In the genomic region with DNA sequence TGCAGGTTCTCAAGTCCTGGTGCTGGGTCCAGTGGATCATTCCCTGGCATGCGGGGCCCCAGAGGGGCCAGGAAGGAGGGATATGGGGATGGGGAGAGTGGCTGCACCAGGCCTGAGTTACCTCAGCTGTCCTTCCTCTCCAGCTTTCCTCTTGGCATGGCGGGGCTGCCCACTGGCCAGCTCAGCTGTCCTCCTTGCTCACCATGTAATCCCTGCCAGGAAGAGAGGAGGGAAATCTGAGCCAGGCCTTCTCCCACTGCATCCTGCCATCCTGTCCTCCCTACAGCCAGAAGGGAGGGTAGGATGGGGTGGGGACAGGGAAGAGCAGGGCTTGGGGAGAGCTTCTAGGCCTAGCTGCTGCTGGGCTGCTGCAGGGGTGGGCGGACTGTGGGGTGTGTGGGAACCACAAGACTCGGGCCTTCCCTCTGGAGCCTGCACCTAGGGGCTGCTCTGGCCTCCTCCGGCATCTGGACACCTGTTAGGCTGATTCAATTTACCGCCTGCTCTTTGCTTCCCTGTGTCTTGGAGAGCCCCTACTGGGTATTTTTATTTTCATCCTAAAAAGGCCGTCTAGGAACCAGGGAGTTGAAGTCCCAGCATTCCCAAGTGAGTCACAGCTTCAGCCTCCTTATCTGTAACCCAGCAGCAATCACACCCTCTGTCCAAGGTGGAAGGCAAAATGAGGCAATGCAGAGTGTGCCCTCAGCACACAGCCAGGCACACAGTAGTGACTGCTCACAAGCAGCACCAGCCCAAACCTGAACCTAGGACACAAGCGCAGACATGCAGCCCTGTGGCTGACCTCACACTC, we compare ENCODE assay signal across 20 cellular contexts. TPM values are rescaled to one million over a fixed set of nuclear protein-coding genes. Genes with fewer than 3 reads are reported as not detected.
DNase-seq lines count a peak whose midpoint lies in the region; ATAC-seq and TF ChIP-seq lines count a peak whose summit lies in the region.
"Had no signal": no experiment of that assay in that cellular context is flagged by ENCODE, and none has a peak within 500 bp of the region (broad histone marks: within the 10 kb centered on the region; RNA-seq: fewer than 3 reads in every experiment).

No MANE protein-coding gene starts in this region.

- H3K27me3 Mint-ChIP-seq in osteocyte (ENCODE audit: unreplicated experiment) = peaks cover 11% of the 10 kb centered on the region

- H3K9me3 ChIP-seq in IMR-90 (ENCODE audit: control insufficient read depth, insufficient read depth, low read length) = no peaks in the 10 kb centered on the region
- H3K9me3 ChIP-seq: Caco-2 had no signal

- H3K4ac ChIP-seq in IMR-90 (ENCODE audit: low read depth, low read length) = no peak overlapping the region
- no peak overlapping the region for H3K4ac ChIP-seq in mesendoderm (ENCODE audit: low read depth, low read length)

- POLR2A ChIA-PET in IMR-90 (lab: Charles Lee; ENCODE audit: unreplicated experiment) = no interaction called here

- H3K4me2 ChIP-seq in IMR-90 (ENCODE audit: low read depth, low read length) (no peak overlapping the region), mesendoderm (ENCODE audit: low read length) (no peak overlapping the region)

- H3K27ac Mint-ChIP-seq in osteocyte (ENCODE audit: unreplicated experiment) = no peak overlapping the region
- H3K27ac Mint-ChIP-seq: activated B cell treated with CpG ODN at 0.5 μM for 24 hours; activated naive CD4-positive, alpha-beta T cell treated with anti-CD3 and anti-CD28 coated beads for 36 hours had no signal

- H2AFZ ChIP-seq in IMR-90 (replicated peaks; ENCODE audit: low read length, poor library complexity) = peak overlapping the region; percentile 52

- H4K20me1 ChIP-seq in IMR-90 (ENCODE audit: insufficient read depth, low read length) = no peaks in the 10 kb centered on the region

- H3K79me1 ChIP-seq in IMR-90 (ENCODE audit: low read depth in 1 of 2, low read length in 2 of 2) = no peaks in the 10 kb centered on the region
- H3K79me1 ChIP-seq in mesendoderm (ENCODE audit: low read length) = no peaks in the 10 kb centered on the region

- BruUV-seq in IMR-90 (replicated peaks; lab: Mats Ljungman, UMichigan) = no TSS peak

- H3K4me1 ChIP-seq in IMR-90 (ENCODE audit: control insufficient read depth, insufficient read depth, low read length) (peaks cover 4% of the 10 kb centered on the region; the same call in 1 of the 2 replicates), mesendoderm (ENCODE audit: control insufficient read depth, low read depth, low read length) (no peaks in the 10 kb centered on the region)
- H3K4me1 ChIP-seq: Caco-2 had no signal

- H3K9me1 ChIP-seq in IMR-90 (ENCODE audit: insufficient read depth, low read length) = no peaks in the 10 kb centered on the region; the same call in 1 of the 2 replicates

- H2BK120ac ChIP-seq in IMR-90 (ENCODE audit: low read depth, low read length) (no peak overlapping the region), mesendoderm (ENCODE audit: low read depth, low read length) (no peak overlapping the region)

- peak; percentile 71 for ATAC-seq in IMR-90 (ENCODE audit: low read depth)

- WGBS in IMR-90 (ENCODE audit: extremely low coverage in 2 of 2, insufficient read length in 1 of 2), 2 experiments = no CpG with 5 or more reads among the region's 8 CpGs
- no CpG with 5 or more reads among the region's 8 CpGs for WGBS in mesendoderm (ENCODE audit: extremely low coverage, insufficient coverage, low lambda C conversion rate)

- H4K5ac ChIP-seq in IMR-90 (ENCODE audit: low read depth, low read length) (no peak overlapping the region), mesendoderm (ENCODE audit: low read length) (no peak overlapping the region)

- H3K9me3 Mint-ChIP-seq in osteocyte (ENCODE audit: unreplicated experiment) = peaks cover 5% of the 10 kb centered on the region

- DNase-seq in AG10803 (ENCODE audit: low read depth) (peak; percentile 46), IMR-90 (peak; percentile 55), cerebellum (ENCODE audit: low spot score) (peak; percentile 71), mesendoderm (peak; percentile 71), osteocyte (ENCODE audit: extremely low spot score, unreplicated experiment) (no peak), RPMI8226 (no peak), HPDE6-E6E7 (ENCODE audit: extremely low spot score) (no peak)
- no peak for DNase-seq in activated CD4-positive, CD25-positive, alpha-beta regulatory T cell (lab: John Stamatoyannopoulos, UW)
- DNase-seq: ACHN; activated B cell treated with CpG ODN at 0.5 μM for 24 hours; activated naive CD4-positive, alpha-beta T cell treated with anti-CD3 and anti-CD28 coated beads for 36 hours; Caco-2; NCI-H1436 treated with DMSO at 0.1 percent for 48 hours; NCI-H446 treated with DMSO at 0.1 percent for 48 hours; OCI-M1; stimulated activated naive CD4-positive, alpha-beta T cell treated with Interleukin-2 at 50 U/mL for 16 hours had no signal

- TF ChIP-seq RAD21 in IMR-90 (IDR thresholded peaks at IDR 0.05; ENCODE audit: low read length) = no peak

- no peak overlapping the region for H2BK15ac ChIP-seq in IMR-90 (ENCODE audit: low read depth, low read length)
- no peak overlapping the region for H2BK15ac ChIP-seq in mesendoderm (replicated peaks; ENCODE audit: low read depth)

- H3K9ac ChIP-seq in IMR-90 (ENCODE audit: low read depth, low read length) (no peak overlapping the region), mesendoderm (ENCODE audit: low read length) (no peak overlapping the region)

- H3K18ac ChIP-seq in IMR-90 (ENCODE audit: low read depth, low read length) (no peak overlapping the region), mesendoderm (ENCODE audit: low read length) (no peak overlapping the region)

- H3K23ac ChIP-seq in IMR-90 (ENCODE audit: low read depth, low read length) (no peak overlapping the region), mesendoderm (ENCODE audit: low read length) (no peak overlapping the region)

- H3K4me1 Mint-ChIP-seq in osteocyte (ENCODE audit: unreplicated experiment) = no peaks in the 10 kb centered on the region
- H3K4me1 Mint-ChIP-seq: activated B cell treated with CpG ODN at 0.5 μM for 24 hours; central memory CD8-positive, alpha-beta T cell had no signal

- no peaks in the 10 kb centered on the region for H3K79me2 ChIP-seq in mesendoderm (ENCODE audit: control insufficient read depth, insufficient read depth, low read length)

- in situ Hi-C loops in IMR-90 (cut with MboI; ENCODE audit: low sequenced_read_pairs) = no loop called here

- dilution Hi-C loops in IMR-90 (cut with HindIII; ENCODE audit: low sequenced_read_pairs, unreplicated experiment) = no loop called here

- H2AK9ac ChIP-seq in IMR-90 (replicated peaks; ENCODE audit: low read depth, low read length, poor library complexity) = peak overlapping the region; percentile 34

- no peaks in the 10 kb centered on the region for H3K36me3 Mint-ChIP-seq in osteocyte (ENCODE audit: unreplicated experiment)

- H3K36me3 ChIP-seq in IMR-90 (ENCODE audit: control insufficient read depth, insufficient read depth, low read length) (no peaks in the 10 kb centered on the region), mesendoderm (ENCODE audit: control insufficient read depth, insufficient read depth, low read length) (no peaks in the 10 kb centered on the region)

- H3K4me3 ChIP-seq in AG10803 (ENCODE audit: low read length) = no peak overlapping the region
- H3K4me3 ChIP-seq in IMR-90 (ENCODE audit: insufficient read depth, low read depth, low read length) = no peak overlapping the region
- no peak overlapping the region for H3K4me3 ChIP-seq in mesendoderm (ENCODE audit: low read length)

- no peak overlapping the region for H3K4me3 Mint-ChIP-seq in osteocyte (ENCODE audit: unreplicated experiment)
- H3K4me3 Mint-ChIP-seq: activated B cell treated with CpG ODN at 0.5 μM for 24 hours; activated naive CD4-positive, alpha-beta T cell treated with anti-CD3 and anti-CD28 coated beads for 36 hours; central memory CD8-positive, alpha-beta T cell; neural crest cell had no signal

- H3K27ac ChIP-seq in IMR-90 (ENCODE audit: insufficient read depth, low read length) (no peak overlapping the region), mesendoderm (ENCODE audit: low read depth, low read length) (no peak overlapping the region)
- H3K27ac ChIP-seq: epithelial cell of prostate had no signal

- H3K27me3 ChIP-seq in IMR-90 (ENCODE audit: control insufficient read depth, insufficient read depth, low read length) (peaks cover 9% of the 10 kb centered on the region), mesendoderm (ENCODE audit: insufficient read depth, low read length, poor library complexity) (no peaks in the 10 kb centered on the region)

- no peak for TF ChIP-seq CTCF in AG10803 (conservative IDR thresholded peaks at IDR 0.05; ENCODE audit: low read length)
- no peak for TF ChIP-seq CTCF in IMR-90 (conservative IDR thresholded peaks at IDR 0.05; ENCODE audit: low read depth, low read length)
- no peak for TF ChIP-seq CTCF in osteocyte (IDR thresholded peaks at IDR 0.05)

- intact Hi-C loops in IMR-90 (cut with micrococcal nuclease) = no loop called here

- H4K8ac ChIP-seq in IMR-90 (ENCODE audit: low read depth in 2 of 2, low read length in 2 of 2) (no peak overlapping the region), mesendoderm (ENCODE audit: low read depth, low read length) (no peak overlapping the region)

- no peak overlapping the region for H2BK20ac ChIP-seq in IMR-90 (ENCODE audit: low read depth, low read length)

- H4K91ac ChIP-seq in IMR-90 (ENCODE audit: insufficient read depth, low read depth, low read length) = no peak overlapping the region

- H2AK5ac ChIP-seq in IMR-90 (ENCODE audit: low read depth, low read length) = no peak overlapping the region
- H2AK5ac ChIP-seq in mesendoderm (ENCODE audit: low read length) = no peak overlapping the region

- no peak for TF ChIP-seq POLR2A in IMR-90 (IDR thresholded peaks at IDR 0.05; ENCODE audit: low read depth, low read length)

- H3K14ac ChIP-seq in IMR-90 (replicated peaks; ENCODE audit: low read depth, low read length) = no peak overlapping the region

- CTCF ChIA-PET in IMR-90 (lab: Yijun Ruan, JAX) = no interaction called here

- H3K56ac ChIP-seq in IMR-90 (ENCODE audit: extremely low read depth, insufficient read depth, low read length) = no peak overlapping the region
- no peak overlapping the region for H3K56ac ChIP-seq in mesendoderm (ENCODE audit: low read length)

- no peak overlapping the region for H2BK5ac ChIP-seq in IMR-90 (ENCODE audit: low read depth, low read length, poor library complexity, severe bottlenecking)
- no peak overlapping the region for H2BK5ac ChIP-seq in mesendoderm (ENCODE audit: low read length)

TF ChIP-seq in IMR-90, 13 proteins besides CTCF, POLR2A, EP300 and RAD21:
- TF ChIP-seq CHD1 (IDR thresholded peaks at IDR 0.05; ENCODE audit: low read depth, low read length) (no peak), RFX5 (IDR thresholded peaks at IDR 0.05; ENCODE audit: low read depth, low read length) (no peak), BHLHE40 (IDR thresholded peaks at IDR 0.05; ENCODE audit: low read depth, low read length) (no peak), CEBPB (IDR thresholded peaks at IDR 0.05; ENCODE audit: low read depth, low read length) (peak; percentile 73)

RNA-seq across cellular contexts. Expression of gene KY, which starts 13.0 kb away (rescaled TPM):
- total RNA-seq in IMR-90 (2012; rRNA removed) = under 0.01 TPM in 2 replicates
- 0.04 and 0.09 TPM in 2 replicates for polyA plus RNA-seq in IMR-90 (2012; rRNA removed)
- polyA plus RNA-seq in IMR-90 (2012; cell fraction: cytosol; rRNA removed) = 0.02 TPM in 2 replicates
- polyA plus RNA-seq in IMR-90 (2012; cell fraction: nucleus; rRNA removed; ENCODE audit: low replicate concordance) = 0.02 and 0.04 TPM in 2 replicates
- 2.1 TPM for total RNA-seq in cerebellum
- polyA plus RNA-seq in mesendoderm (2013, experiment 1 of 2) = 0.04 TPM
- 0.03 TPM for polyA plus RNA-seq in mesendoderm (2013, experiment 2 of 2)
- not detected in 2 replicates for total RNA-seq in osteocyte
- total RNA-seq: activated B cell treated with CpG ODN at 0.5 μM for 24 hours; activated naive CD4-positive, alpha-beta T cell treated with anti-CD3 and anti-CD28 coated beads for 36 hours; Caco-2; H1 had no signal
- polyA plus RNA-seq: H1 had no signal

Comparison
In these comparisons a context has a peak if more than half of its experiments do, and no peak if none do; other contexts are left out.
1. DNase-seq: peak in AG10803 (single experiment), IMR-90 (single experiment), cerebellum (single experiment) and mesendoderm (single experiment); none in osteocyte (single experiment), RPMI8226 (single experiment), activated CD4-positive, CD25-positive, alpha-beta regulatory T cell (0 of 4) and HPDE6-E6E7 (single experiment).